25 cellular contexts compared by ENCODE assay signal in the genomic region with DNA sequence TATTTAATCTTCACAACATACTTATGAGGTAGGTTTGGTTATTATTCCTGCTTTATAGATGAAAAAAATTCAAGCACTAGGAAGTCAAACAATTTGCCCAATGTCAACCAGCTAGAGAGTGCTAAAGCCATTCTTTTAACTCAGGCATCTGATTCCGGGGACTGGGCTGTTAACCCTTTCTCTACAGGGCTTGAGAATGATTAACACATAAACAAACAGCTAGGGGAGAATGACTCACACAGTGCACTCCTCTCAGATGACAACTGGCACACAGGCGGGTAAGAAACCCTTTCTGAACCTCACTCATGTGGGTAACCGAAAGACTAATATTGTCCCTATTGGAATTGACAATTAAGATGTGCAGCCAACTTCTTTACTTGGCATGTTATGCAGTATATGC.
DNase-seq lines count a peak whose midpoint lies in the region; ATAC-seq and TF ChIP-seq lines count a peak whose summit lies in the region.
"Had no signal": no experiment of that assay in that cellular context is flagged by ENCODE, and none has a peak within 500 bp of the region (broad histone marks: within the 10 kb centered on the region; RNA-seq: fewer than 3 reads in every experiment).

No MANE protein-coding gene starts in this region.

- TF ChIP-seq CTCF in PC-9 (conservative IDR thresholded peaks at IDR 0.05) (no peak), A673 (conservative IDR thresholded peaks at IDR 0.05; ENCODE audit: low read depth, low read length) (no peak)

- H3K9me2 ChIP-seq in PC-9 (ENCODE audit: insufficient read depth): no peaks in the 10 kb centered on the region

- H2AK5ac ChIP-seq in mesendoderm (ENCODE audit: low read length): no peak overlapping the region

- H4K5ac ChIP-seq in mesendoderm (ENCODE audit: low read length): no peak overlapping the region

- H3K9me3 ChIP-seq in PC-9 (ENCODE audit: insufficient read depth, low read depth): no peaks in the 10 kb centered on the region
- H3K9me3 ChIP-seq in A673 (ENCODE audit: low read depth, low read length, poor library complexity, severe bottlenecking): no peaks in the 10 kb centered on the region
- H3K9me3 ChIP-seq: gastrocnemius medialis, lower lobe of right lung, prostate gland, upper lobe of right lung had no signal

- BruUV-seq in PC-9 (replicated peaks; lab: Mats Ljungman, UMichigan) (no TSS peak), A673 (replicated peaks; lab: Mats Ljungman, UMichigan) (no TSS peak)

- no peak overlapping the region for H3K4me3 ChIP-seq in mesendoderm (ENCODE audit: low read length)
- H3K4me3 ChIP-seq in PC-9: no peak overlapping the region
- H3K4me3 ChIP-seq in A673 (ENCODE audit: low read depth, low read length, poor library complexity, severe bottlenecking): no peak overlapping the region
- H3K4me3 ChIP-seq: dorsolateral prefrontal cortex, gastrocnemius medialis, lower lobe of right lung, prostate gland, stomach, upper lobe of right lung had no signal

- H3K27me3 ChIP-seq in mesendoderm (ENCODE audit: insufficient read depth, low read length, poor library complexity) (no peaks in the 10 kb centered on the region), PC-9 (ENCODE audit: insufficient read depth, low read depth) (no peaks in the 10 kb centered on the region), A673 (replicated peaks; ENCODE audit: insufficient read depth, low read depth, low read length, poor library complexity) (no peaks in the 10 kb centered on the region)
- H3K27me3 ChIP-seq: dorsolateral prefrontal cortex, gastrocnemius medialis, stomach, upper lobe of right lung had no signal

- no peaks in the 10 kb centered on the region for H3K79me1 ChIP-seq in mesendoderm (ENCODE audit: low read length)

- no peak overlapping the region for H2AFZ ChIP-seq in PC-9

- H2BK5ac ChIP-seq in mesendoderm (ENCODE audit: low read length): no peak overlapping the region

- no peak overlapping the region for H3K56ac ChIP-seq in mesendoderm (ENCODE audit: low read length)

- no peak overlapping the region for H3K27ac ChIP-seq in mesendoderm (ENCODE audit: low read depth, low read length)
- no peak overlapping the region for H3K27ac ChIP-seq in PC-9
- H3K27ac ChIP-seq in A673 (ENCODE audit: low read depth, low read length, poor library complexity, severe bottlenecking): no peak overlapping the region
- H3K27ac ChIP-seq: dorsolateral prefrontal cortex, epithelial cell of prostate, gastrocnemius medialis, lower lobe of right lung, prostate gland, stomach, upper lobe of right lung had no signal

- no peak overlapping the region for H3K4ac ChIP-seq in mesendoderm (ENCODE audit: low read depth, low read length)

- ATAC-seq in GM19351 (IDR thresholded peaks at IDR 0.05; ENCODE audit: unreplicated experiment): no peak
- ATAC-seq: gastrocnemius medialis; lower lobe of right lung; naive thymus-derived CD8-positive, alpha-beta T cell; upper lobe of right lung had no signal

- H2BK15ac ChIP-seq in mesendoderm (replicated peaks; ENCODE audit: low read depth): no peak overlapping the region

- H3K9ac ChIP-seq in mesendoderm (ENCODE audit: low read length): no peak overlapping the region

- H3K23ac ChIP-seq in mesendoderm (ENCODE audit: low read length): no peak overlapping the region

- peak; percentile 5 for DNase-seq in AG08396 (ENCODE audit: low spot score)
- DNase-seq in HT1080 (ENCODE audit: low read depth): peak; percentile 39
- peak; percentile 56 for DNase-seq in fibroblast of peridontal ligament (ENCODE audit: extremely low read depth)
- peak; percentile 46 for DNase-seq in mesendoderm
- no peak for DNase-seq in PC-9
- no peak for DNase-seq in DMS 273 treated with DMSO at 0.1 percent for 48 hours (lab: John Stamatoyannopoulos, UW)
- no peak for DNase-seq in A673 (ENCODE audit: low spot score)
- DNase-seq: activated CD4-positive, alpha-beta T cell treated with anti-CD3 and anti-CD28 coated beads, Interleukin-2, amount 10 ng/mL, durations not matched to agents 24 days and 14 days; DMS153; dorsolateral prefrontal cortex; gastrocnemius medialis; lower lobe of right lung; naive thymus-derived CD8-positive, alpha-beta T cell; NCI-H1436; NCI-H2171; NCI-H526; SHP77; small intestine; stimulated activated CD4-positive, alpha-beta T cell treated with anti-CD3 and anti-CD28 coated beads, Interleukin-4, amount 100 ng/mL, for 1 hour; stomach; T-helper 1 cell; upper lobe of right lung had no signal

- intact Hi-C loops in PC-9 (cut with micrococcal nuclease; ENCODE audit: unreplicated experiment): no loop called here
- intact Hi-C loops in A673 (cut with micrococcal nuclease; ENCODE audit: unreplicated experiment): no loop called here

- H3K79me2 ChIP-seq in mesendoderm (ENCODE audit: control insufficient read depth, insufficient read depth, low read length) (no peaks in the 10 kb centered on the region), PC-9 (ENCODE audit: low read depth) (no peaks in the 10 kb centered on the region)

- H3K4me2 ChIP-seq in mesendoderm (ENCODE audit: low read length) (no peak overlapping the region), PC-9 (no peak overlapping the region)

- no CpG with 5 or more reads among the region's 3 CpGs for WGBS in mesendoderm (ENCODE audit: extremely low coverage, insufficient coverage, low lambda C conversion rate)

- H4K8ac ChIP-seq in mesendoderm (ENCODE audit: low read depth, low read length): no peak overlapping the region

- H2BK120ac ChIP-seq in mesendoderm (ENCODE audit: low read depth, low read length): no peak overlapping the region

- H4K20me1 ChIP-seq in PC-9 (ENCODE audit: insufficient read depth): no peaks in the 10 kb centered on the region

- no peak overlapping the region for H3K18ac ChIP-seq in mesendoderm (ENCODE audit: low read length)

- CTCF ChIA-PET in PC-9 (lab: Charles Lee): no interaction called here
- CTCF ChIA-PET in A673 (lab: Charles Lee): no interaction called here

- POLR2A ChIA-PET in PC-9 (lab: Charles Lee; ENCODE audit: unreplicated experiment) (no interaction called here), A673 (lab: Charles Lee; ENCODE audit: low non-redundant PET) (no interaction called here)

- H3F3A ChIP-seq in PC-9 (ENCODE audit: insufficient read depth, low read depth): no peaks in the 10 kb centered on the region

- H3K4me1 ChIP-seq in mesendoderm (ENCODE audit: control insufficient read depth, low read depth, low read length) (peaks cover 3% of the 10 kb centered on the region), PC-9 (replicated peaks; ENCODE audit: insufficient read depth) (no peaks in the 10 kb centered on the region), A673 (ENCODE audit: insufficient read depth, low read length, poor library complexity, severe bottlenecking) (no peaks in the 10 kb centered on the region)
- H3K4me1 ChIP-seq: gastrocnemius medialis, lower lobe of right lung, prostate gland, stomach, upper lobe of right lung had no signal

- H3K36me3 ChIP-seq in mesendoderm (ENCODE audit: control insufficient read depth, insufficient read depth, low read length) (no peaks in the 10 kb centered on the region), PC-9 (ENCODE audit: low read depth) (no peaks in the 10 kb centered on the region), A673 (ENCODE audit: insufficient read depth, low read length, poor library complexity, severe bottlenecking) (no peaks in the 10 kb centered on the region)
- H3K36me3 ChIP-seq: gastrocnemius medialis, lower lobe of right lung, prostate gland, stomach, upper lobe of right lung had no signal

Comparison
In these comparisons a context has a peak if more than half of its experiments do, and no peak if none do; other contexts are left out.
1. DNase-seq: peak in AG08396 (single experiment), HT1080 (single experiment), fibroblast of peridontal ligament (single experiment) and mesendoderm (single experiment); none in PC-9 (0 of 2), DMS 273 treated with DMSO at 0.1 percent for 48 hours (single experiment) and A673 (single experiment).